19 cellular contexts compared by ENCODE assay signal in genomic region chr17:72191356-72191755, GRCh38.
DNase-seq lines count a peak whose midpoint lies in the region; ATAC-seq and TF ChIP-seq lines count a peak whose summit lies in the region.
"Had no signal": no experiment of that assay in that cellular context is flagged by ENCODE, and none has a peak within 500 bp of the region (broad histone marks: within the 10 kb centered on the region; RNA-seq: fewer than 3 reads in every experiment).

No MANE protein-coding gene starts in this region.

- POLR2A ChIA-PET in naive thymus-derived CD4-positive, alpha-beta T cell (lab: Charles Lee) = no interaction called here

- no peak overlapping the region for H3K4me2 ChIP-seq in mesenchymal stem cell (ENCODE audit: low read length, poor library complexity, severe bottlenecking)
- H3K4me2 ChIP-seq: BLaER1 treated with 17β-estradiol and CSF1 and Interleukin-3, amounts not matched to agents 10 nM and 100 nM had no signal

- H3K4ac ChIP-seq in mesenchymal stem cell (ENCODE audit: low read depth in 1 of 2, low read length in 2 of 2) = no peak overlapping the region

- peaks cover 0 to 16% (median 5%) of the 10 kb centered on the region in 11 donors for H3K9me3 Mint-ChIP-seq in naive thymus-derived CD4-positive, alpha-beta T cell

- no peak overlapping the region for H3K14ac ChIP-seq in mesenchymal stem cell (ENCODE audit: low read length in 2 of 2)

- no peak overlapping the region for H4K8ac ChIP-seq in mesenchymal stem cell (ENCODE audit: low read length)

- TF ChIP-seq CTCF in right atrium auricular region (IDR thresholded peaks at IDR 0.05) (no peak), Peyer's patch (IDR thresholded peaks at IDR 0.05) (no peak)

- no peak for TF ChIP-seq POLR2A in Peyer's patch (IDR thresholded peaks at IDR 0.05)

- H3K27ac ChIP-seq in right atrium auricular region (peak overlapping the region; percentile 51 to 76), mesenchymal stem cell (ENCODE audit: low read length, poor library complexity, severe bottlenecking) (no peak overlapping the region), aorta (ENCODE audit: low read depth in 1 of 2, low read length in 2 of 2) (no peak overlapping the region), Peyer's patch (no peak overlapping the region)
- no peak overlapping the region for H3K27ac ChIP-seq in naive thymus-derived CD4-positive, alpha-beta T cell (ENCODE audit: low read depth, low read length)
- H3K27ac ChIP-seq: 22Rv1; BLaER1 treated with 17β-estradiol and CSF1 and Interleukin-3, amounts not matched to agents 10 nM and 100 nM had no signal

- no peak overlapping the region for H2BK5ac ChIP-seq in mesenchymal stem cell (ENCODE audit: low read depth, low read length, poor library complexity, severe bottlenecking)

- H3K9me3 ChIP-seq in right atrium auricular region = no peaks in the 10 kb centered on the region
- no peaks in the 10 kb centered on the region for H3K9me3 ChIP-seq in mesenchymal stem cell (ENCODE audit: control insufficient read depth, low read length)
- no peaks in the 10 kb centered on the region for H3K9me3 ChIP-seq in aorta (ENCODE audit: control insufficient read depth, low read length)
- peaks cover 0 to 13% (median 0%) of the 10 kb centered on the region in 3 experiments for H3K9me3 ChIP-seq in naive thymus-derived CD4-positive, alpha-beta T cell (ENCODE audit: control insufficient read depth in 2 of 3, low read length in 3 of 3)
- H3K9me3 ChIP-seq in Peyer's patch = no peaks in the 10 kb centered on the region

- ATAC-seq in Right ventricle myocardium inferior (peak; percentile 4), left cardiac atrium (no peak), aorta (ENCODE audit: low FRiP score) (peak; percentile 15)
- ATAC-seq in naive thymus-derived CD4-positive, alpha-beta T cell = no peak
- ATAC-seq: HCT116 had no signal

- H2AK5ac ChIP-seq in mesenchymal stem cell (ENCODE audit: low read length, severe bottlenecking) = no peak overlapping the region

- peaks cover 0 to 4% (median 0%) of the 10 kb centered on the region in 5 donors for H3K27me3 Mint-ChIP-seq in naive thymus-derived CD4-positive, alpha-beta T cell

- no peak overlapping the region for H3K4me3 ChIP-seq in right atrium auricular region
- H3K4me3 ChIP-seq in mesenchymal stem cell (ENCODE audit: insufficient read depth in 1 of 2, low read depth in 1 of 2, low read length in 2 of 2) = no peak overlapping the region
- no peak overlapping the region for H3K4me3 ChIP-seq in aorta (ENCODE audit: low read length in 2 of 2)
- no peak overlapping the region for H3K4me3 ChIP-seq in naive thymus-derived CD4-positive, alpha-beta T cell (ENCODE audit: low read length)
- no peak overlapping the region for H3K4me3 ChIP-seq in Peyer's patch
- H3K4me3 ChIP-seq: BLaER1 treated with 17β-estradiol and CSF1 and Interleukin-3, amounts not matched to agents 10 nM and 100 nM had no signal

- no peak overlapping the region for H2AFZ ChIP-seq in mesenchymal stem cell (ENCODE audit: low read depth, low read length)

- intact Hi-C loops in Right ventricle myocardium inferior (cut with DNase I) = loop anchor here (10.0 kb wide), 1 partner anchor 103 kb away; no protein-coding TSS in a partner anchor
- intact Hi-C loops in left cardiac atrium (cut with DNase I) = no loop called here
- intact Hi-C loops in aorta (cut with DNase I) = no loop called here
- intact Hi-C loops in naive thymus-derived CD4-positive, alpha-beta T cell (cut with micrococcal nuclease) = no loop called here

- H3K18ac ChIP-seq in mesenchymal stem cell (ENCODE audit: low read depth in 1 of 2, low read length in 2 of 2) = no peak overlapping the region

- DNase-seq in Right ventricle myocardium inferior (ENCODE audit: missing footprints) = no peak
- DNase-seq in left cardiac atrium = no peak
- peak; percentile 57 for DNase-seq in right atrium auricular region (ENCODE audit: low spot score)
- DNase-seq in mesenchymal stem cell = no peak
- DNase-seq in aorta = no peak
- DNase-seq in naive thymus-derived CD4-positive, alpha-beta T cell = no peak
- DNase-seq in amygdala (lab: John Stamatoyannopoulos, UW) = no peak
- no peak for DNase-seq in Peyer's patch
- DNase-seq: ACHN; CD4-positive, alpha-beta memory T cell; Kasumi-1; NCI-H1694; NCI-H2081; NCI-H2171 treated with DMSO at 0.1 percent for 48 hours; NCI-H524 treated with DMSO at 0.1 percent for 48 hours; NCI-H82 had no signal

- H2BK120ac ChIP-seq in mesenchymal stem cell (ENCODE audit: low read depth, low read length) = no peak overlapping the region

- H4K91ac ChIP-seq in mesenchymal stem cell (ENCODE audit: low read length) = no peak overlapping the region

- H2BK12ac ChIP-seq in mesenchymal stem cell (ENCODE audit: low read length in 2 of 2) = no peak overlapping the region

- no peaks in the 10 kb centered on the region for H3K4me1 Mint-ChIP-seq in naive thymus-derived CD4-positive, alpha-beta T cell
- H3K4me1 Mint-ChIP-seq: CD4-positive, alpha-beta memory T cell had no signal

- CTCF ChIA-PET in naive thymus-derived CD4-positive, alpha-beta T cell (lab: Charles Lee) = no interaction called here

- H2BK15ac ChIP-seq in mesenchymal stem cell (ENCODE audit: low read depth, poor library complexity, severe bottlenecking) = no peak overlapping the region

- no peak overlapping the region for H3K27ac Mint-ChIP-seq in naive thymus-derived CD4-positive, alpha-beta T cell
- H3K27ac Mint-ChIP-seq: CD4-positive, alpha-beta memory T cell had no signal

- 91% methylated on average over 5 of the region's 5 CpGs for WGBS in mesenchymal stem cell
- WGBS in aorta, 2 donors = 84% methylated on average over 5 of the region's 5 CpGs

- H3K4me1 ChIP-seq in right atrium auricular region = no peaks in the 10 kb centered on the region
- H3K4me1 ChIP-seq in mesenchymal stem cell (ENCODE audit: control insufficient read depth, insufficient read depth, low read depth, low read length) = no peaks in the 10 kb centered on the region
- H3K4me1 ChIP-seq in aorta (ENCODE audit: control insufficient read depth in 1 of 2, insufficient read depth in 2 of 2, low read length in 2 of 2) = no peaks in the 10 kb centered on the region
- no peaks in the 10 kb centered on the region for H3K4me1 ChIP-seq in naive thymus-derived CD4-positive, alpha-beta T cell (ENCODE audit: control insufficient read depth in 2 of 2, insufficient read depth in 2 of 2, low read length in 2 of 2)
- no peaks in the 10 kb centered on the region for H3K4me1 ChIP-seq in Peyer's patch

- no peaks in the 10 kb centered on the region for H3K36me3 Mint-ChIP-seq in naive thymus-derived CD4-positive, alpha-beta T cell
- H3K36me3 Mint-ChIP-seq: CD4-positive, alpha-beta memory T cell had no signal

- H3K23ac ChIP-seq in mesenchymal stem cell (ENCODE audit: low read length in 2 of 2) = no peak overlapping the region

- H3K36me3 ChIP-seq in right atrium auricular region (no peaks in the 10 kb centered on the region), mesenchymal stem cell (ENCODE audit: control insufficient read depth in 1 of 2, insufficient read depth in 2 of 2, low read depth in 1 of 2, low read length in 2 of 2) (no peaks in the 10 kb centered on the region), aorta (ENCODE audit: control insufficient read depth in 1 of 2, insufficient read depth in 2 of 2, low read length in 1 of 2) (no peaks in the 10 kb centered on the region), Peyer's patch (no peaks in the 10 kb centered on the region)
- H3K36me3 ChIP-seq in naive thymus-derived CD4-positive, alpha-beta T cell (ENCODE audit: control insufficient read depth in 2 of 3, insufficient read depth in 3 of 3, low read length in 3 of 3) = no peaks in the 10 kb centered on the region
- H3K36me3 ChIP-seq: BLaER1 treated with 17β-estradiol and CSF1 and Interleukin-3, amounts not matched to agents 10 nM and 100 nM had no signal

- no peak overlapping the region for H3K4me3 Mint-ChIP-seq in naive thymus-derived CD4-positive, alpha-beta T cell
- H3K4me3 Mint-ChIP-seq: CD4-positive, alpha-beta memory T cell had no signal

- no peaks in the 10 kb centered on the region for H3K27me3 ChIP-seq in right atrium auricular region
- H3K27me3 ChIP-seq in mesenchymal stem cell (ENCODE audit: control insufficient read depth in 1 of 2, insufficient read depth in 1 of 2, low read length in 2 of 2) = peaks cover 0 to under 1% of the 10 kb centered on the region in 2 experiments
- no peaks in the 10 kb centered on the region for H3K27me3 ChIP-seq in aorta (ENCODE audit: control insufficient read depth in 1 of 2, insufficient read depth in 2 of 2, low read length in 1 of 2)
- no peaks in the 10 kb centered on the region for H3K27me3 ChIP-seq in naive thymus-derived CD4-positive, alpha-beta T cell (ENCODE audit: control insufficient read depth in 2 of 2, insufficient read depth in 2 of 2, low read length in 2 of 2)
- H3K27me3 ChIP-seq in Peyer's patch = no peaks in the 10 kb centered on the region
- H3K27me3 ChIP-seq: BLaER1 treated with 17β-estradiol and CSF1 and Interleukin-3, amounts not matched to agents 10 nM and 100 nM had no signal

- H3K9ac ChIP-seq in mesenchymal stem cell (ENCODE audit: low read length) = peak overlapping the region; percentile 68
- H3K9ac ChIP-seq: BLaER1 treated with 17β-estradiol and CSF1 and Interleukin-3, amounts not matched to agents 10 nM and 100 nM had no signal

- H3K79me1 ChIP-seq in mesenchymal stem cell (replicated peaks; ENCODE audit: low read length, poor library complexity, severe bottlenecking) = no peaks in the 10 kb centered on the region

Comparison
In these comparisons a context has a peak if more than half of its experiments do, and no peak if none do; other contexts are left out.
1. ATAC-seq: peak in Right ventricle myocardium inferior (single experiment) and aorta (single experiment); none in left cardiac atrium (0 of 2) and naive thymus-derived CD4-positive, alpha-beta T cell (single experiment).
2. H3K27ac ChIP-seq: peak in right atrium auricular region (2 of 2); none in mesenchymal stem cell (single experiment), aorta (0 of 2), naive thymus-derived CD4-positive, alpha-beta T cell (single experiment) and Peyer's patch (0 of 4).